In genomic region chr5:41172012-41172411, GRCh38 we compare ENCODE assay signal across 27 cellular contexts. TPM values are rescaled to one million over a fixed set of nuclear protein-coding genes. Genes with fewer than 3 reads are reported as not detected.
"Had no signal": no experiment of that assay in that cellular context is flagged by ENCODE, and none has a peak within 500 bp of the region (broad histone marks: within the 10 kb centered on the region; RNA-seq: fewer than 3 reads in every experiment).

No MANE protein-coding gene starts in this region.

- H3K36me3 ChIP-seq: Peyer's patch, SJSA1 had no signal

- H3K4me1 Mint-ChIP-seq: IgD-negative memory B cell had no signal

- ATAC-seq: K562, PC-3, Right ventricle myocardium inferior had no signal

- H3K4me1 ChIP-seq: Peyer's patch, SJSA1 had no signal

- H3K4me3 ChIP-seq: K562, Peyer's patch, SJSA1, SK-N-MC had no signal

- H3K9me3 ChIP-seq: Peyer's patch, SJSA1 had no signal

- H3K9ac ChIP-seq: KMS-11 had no signal

- H3K27ac Mint-ChIP-seq: IgD-negative memory B cell had no signal

- H3K4me3 Mint-ChIP-seq: IgD-negative memory B cell had no signal

- H3K27me3 ChIP-seq: Peyer's patch, SJSA1 had no signal

- DNase-seq: Kasumi-1; MM.1S; NCI-H1092 treated with DMSO at 0.1 percent for 48 hours; NCI-H1436; NCI-H187; NCI-H2029; NCI-H2081 treated with DMSO at 0.1 percent for 48 hours; NCI-H2171; NCI-H226; NCI-H446; NCI-H510A; NCI-H524 treated with DMSO at 0.1 percent for 48 hours; NCI-H69; NCI-H774; NK-92 treated with Interleukin-12 subunit alpha and Interleukin-12 subunit beta, amount 100 ng/mL, for 24 hours; PC-3; Peyer's patch; SIG-M5 had no signal

- H3K4me2 ChIP-seq: KMS-11 had no signal

- H3K27ac ChIP-seq: KMS-11, Peyer's patch, SJSA1, SK-N-MC had no signal

- H3K27me3 Mint-ChIP-seq: IgD-negative memory B cell had no signal

- H3K36me3 Mint-ChIP-seq: IgD-negative memory B cell had no signal

- FAIRE-seq: K562 had no signal

RNA-seq across cellular contexts. Expression of gene C6, which starts 41.3 kb away (rescaled TPM):
- total RNA-seq: HT-29, OCI-LY7, PC-3, RPMI7951, SJSA1 had no signal
- polyA plus RNA-seq: IgD-negative memory B cell, K562 had no signal
